Comparison of ENCODE assay signal across 1 cellular context in genomic region chr1:117930173-117930447, GRCh38.
TF ChIP-seq lines count a peak whose summit lies in the region.

No MANE protein-coding gene starts in this region.

TF ChIP-seq in WTC11, 78 proteins besides CTCF, POLR2A, EP300 and RAD21 (continued from another document):
- TF ChIP-seq MLX (CRISPR knock-in tag; IDR thresholded peaks at IDR 0.05): no peak
- no peak for TF ChIP-seq CREM (CRISPR knock-in tag; IDR thresholded peaks at IDR 0.05)
- TF ChIP-seq ZNF232 (CRISPR knock-in tag; IDR thresholded peaks at IDR 0.05): no peak
- no peak for TF ChIP-seq TEAD4 (CRISPR knock-in tag; IDR thresholded peaks at IDR 0.05)
- TF ChIP-seq E2F5 (CRISPR knock-in tag; IDR thresholded peaks at IDR 0.05): no peak
- TF ChIP-seq NFE2L1 (CRISPR knock-in tag; IDR thresholded peaks at IDR 0.05): no peak
- TF ChIP-seq ZNF317 (CRISPR knock-in tag; IDR thresholded peaks at IDR 0.05; ENCODE audit: borderline replicate concordance, low read depth): no peak
- TF ChIP-seq NFYB (CRISPR knock-in tag; conservative IDR thresholded peaks at IDR 0.05; ENCODE audit: low read depth): no peak
- TF ChIP-seq FOXP4 (CRISPR knock-in tag; IDR thresholded peaks at IDR 0.05): no peak
- no peak for TF ChIP-seq RELA (CRISPR knock-in tag; IDR thresholded peaks at IDR 0.05; ENCODE audit: borderline replicate concordance)
- no peak for TF ChIP-seq ZNF263 (CRISPR knock-in tag; IDR thresholded peaks at IDR 0.05; ENCODE audit: low read depth)
- no peak for TF ChIP-seq TCF7 (CRISPR knock-in tag; IDR thresholded peaks at IDR 0.05; ENCODE audit: low read depth)
